ENCODE assay signal across 9 cellular contexts in the genomic region with DNA sequence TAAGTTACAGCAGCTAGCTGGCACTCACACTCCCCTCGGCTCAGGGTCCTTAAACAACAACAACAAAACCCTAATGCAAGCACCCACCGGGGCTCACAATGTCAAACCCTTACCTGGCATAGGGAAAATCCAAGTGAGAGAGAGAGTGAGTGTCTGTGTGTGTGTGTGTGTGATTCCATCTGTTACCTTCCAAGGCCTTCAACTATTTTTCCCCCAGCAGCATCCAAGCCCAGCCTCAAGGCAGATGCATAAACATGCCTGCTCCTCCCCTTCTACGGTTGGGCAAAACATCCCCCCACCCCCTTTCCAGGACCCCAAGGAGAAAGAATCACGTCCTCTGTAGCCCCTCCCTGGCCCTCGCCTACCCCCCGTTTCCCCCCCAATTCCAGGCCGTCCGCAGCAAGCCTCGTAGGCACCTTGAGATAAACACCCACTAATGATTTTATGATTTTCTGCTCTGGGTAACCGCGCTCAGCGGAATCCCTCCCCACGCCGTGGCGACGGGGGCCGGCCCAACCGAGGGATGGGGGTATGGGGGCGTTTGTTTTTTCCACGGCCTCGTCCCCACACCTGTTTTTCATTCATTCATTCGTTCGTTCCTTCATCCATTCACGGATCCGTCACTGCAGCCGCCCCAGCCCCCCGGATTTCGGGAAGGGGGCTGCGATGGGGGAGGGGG. TPM values are rescaled to one million over a fixed set of nuclear protein-coding genes. Genes with fewer than 3 reads are reported as not detected.
DNase-seq lines count a peak whose midpoint lies in the region; ATAC-seq and TF ChIP-seq lines count a peak whose summit lies in the region.
"Not testable (repeated sequence)": the region's sequence is repeated elsewhere in the genome, so short reads cannot be mapped to it uniquely, and the experiment has no call there.
"Had no signal": no experiment of that assay in that cellular context is flagged by ENCODE, and none has a peak within 500 bp of the region (broad histone marks: within the 10 kb centered on the region; RNA-seq: fewer than 3 reads in every experiment).

No MANE protein-coding gene starts in this region.

- H3K4me1 ChIP-seq in BLaER1 treated with 17β-estradiol and CSF1 and Interleukin-3, amounts not matched to agents 10 nM and 100 nM = peaks cover 10 to 31% (median 24%) of the 10 kb centered on the region in 10 experiments
- H3K4me1 ChIP-seq in OCI-LY7 (ENCODE audit: insufficient read depth, low read length, poor library complexity, severe bottlenecking) (peaks cover 16% of the 10 kb centered on the region), neuron (ENCODE audit: insufficient read depth, low read length) (peaks cover 16% of the 10 kb centered on the region)
- H3K4me1 ChIP-seq in iPS-15b (ENCODE audit: control insufficient read depth, insufficient read depth, low read length) = not testable (repeated sequence)

- POLR2A ChIA-PET in OCI-LY7 (lab: Charles Lee) = not testable (repeated sequence)

- CTCF ChIA-PET in OCI-LY7 (lab: Charles Lee; ENCODE audit: unreplicated experiment) = not testable (repeated sequence)

- peak overlapping the region; percentile 67 to 87 (median 77) for H3K4me2 ChIP-seq in BLaER1 treated with 17β-estradiol and CSF1 and Interleukin-3, amounts not matched to agents 10 nM and 100 nM
- H3K4me2 ChIP-seq in OCI-LY7 (ENCODE audit: low read length) = peak overlapping the region; percentile 66

- not testable (repeated sequence) for H3K27me3 ChIP-seq in BLaER1 treated with 17β-estradiol and CSF1 and Interleukin-3, amounts not matched to agents 10 nM and 100 nM; iPS-15b (ENCODE audit: control insufficient read depth, insufficient read depth, low read length); neuron (ENCODE audit: insufficient read depth, low read length)

- H3K79me2 ChIP-seq in OCI-LY7 (ENCODE audit: insufficient read depth, low read depth, low read length) = not testable (repeated sequence)

- H3K27me3 Mint-ChIP-seq in IgD-negative memory B cell; activated T-helper 17 cell treated with anti-CD3 and anti-CD28 coated beads, Interleukin-2, amount 50 U/mL, for 72 hours: not testable (repeated sequence)

- peak overlapping the region in 10 of 11 experiments; percentile 29 to 85 (median 56); a peak in 11 of 22 replicates for H3K9ac ChIP-seq in BLaER1 treated with 17β-estradiol and CSF1 and Interleukin-3, amounts not matched to agents 10 nM and 100 nM
- not testable (repeated sequence) for H3K9ac ChIP-seq in iPS-15b (ENCODE audit: low read depth, low read length)

- not testable (repeated sequence) for H3K36me3 Mint-ChIP-seq in IgD-negative memory B cell; activated T-helper 17 cell treated with anti-CD3 and anti-CD28 coated beads, Interleukin-2, amount 50 U/mL, for 72 hours (ENCODE audit: low read depth)

- ATAC-seq in activated T-helper 17 cell treated with anti-CD3 and anti-CD28 coated beads, Interleukin-2, amount 50 U/mL, for 72 hours (replicated peaks); stimulated activated naive CD8-positive, alpha-beta T cell treated with anti-CD3 and anti-CD28 coated beads, Interleukin-15, Interleukin-2, amounts not matched to agents 100 U/mL and 50 U/mL, for 24 hours: not testable (repeated sequence)

- DNase-seq in OCI-LY7 (ENCODE audit: low spot score); coronary artery (ENCODE audit: low spot score): not testable (repeated sequence)
- peak; percentile 13 for DNase-seq in stimulated activated naive CD8-positive, alpha-beta T cell treated with anti-CD3 and anti-CD28 coated beads, Interleukin-15, Interleukin-2, amounts not matched to agents 100 U/mL and 50 U/mL, for 24 hours

- H3K27ac ChIP-seq in BLaER1 treated with 17β-estradiol and CSF1 and Interleukin-3, amounts not matched to agents 10 nM and 100 nM; OCI-LY7 (ENCODE audit: low read depth, low read length, poor library complexity, severe bottlenecking): not testable (repeated sequence)
- peak overlapping the region in 1 of 2 donors; percentile 79 for H3K27ac ChIP-seq in coronary artery

- BruUV-seq in OCI-LY7 (replicated peaks; lab: Mats Ljungman, UMichigan) = not testable (repeated sequence)

- H3K27ac Mint-ChIP-seq in IgD-negative memory B cell = peak overlapping the region in 2 of 3 donors; percentile 53 to 65
- H3K27ac Mint-ChIP-seq in activated T-helper 17 cell treated with anti-CD3 and anti-CD28 coated beads, Interleukin-2, amount 50 U/mL, for 72 hours = peak overlapping the region; percentile 66

- H2AFZ ChIP-seq in OCI-LY7 (ENCODE audit: low read length); neuron (ENCODE audit: low read depth, low read length): not testable (repeated sequence)

- intact Hi-C loops in OCI-LY7 (cut with micrococcal nuclease; ENCODE audit: unreplicated experiment) = not testable (repeated sequence)

- not testable (repeated sequence) for H3K9me3 Mint-ChIP-seq in IgD-negative memory B cell; activated T-helper 17 cell treated with anti-CD3 and anti-CD28 coated beads, Interleukin-2, amount 50 U/mL, for 72 hours

- H3K9me2 ChIP-seq in OCI-LY7 (ENCODE audit: insufficient read depth, low read length) = not testable (repeated sequence)

- H3K9me3 ChIP-seq in BLaER1 treated with 17β-estradiol and CSF1 and Interleukin-3, amounts not matched to agents 10 nM and 100 nM (replicated peaks in 1 of 11); OCI-LY7 (ENCODE audit: low read length); iPS-15b (ENCODE audit: control insufficient read depth, insufficient read depth, low read length); neuron (ENCODE audit: low read length): not testable (repeated sequence)

- TF ChIP-seq CTCF in OCI-LY7 (conservative IDR thresholded peaks at IDR 0.05; ENCODE audit: low read length); coronary artery (IDR thresholded peaks at IDR 0.05): not testable (repeated sequence)

- H4K20me1 ChIP-seq in BLaER1 treated with 17β-estradiol and CSF1 and Interleukin-3, amounts not matched to agents 10 nM and 100 nM = peaks cover 0 to 48% (median 38%) of the 10 kb centered on the region in 11 experiments; a peak in 17 of 22 replicates
- not testable (repeated sequence) for H4K20me1 ChIP-seq in OCI-LY7 (ENCODE audit: insufficient read depth, low read length)

- peaks cover 4 to 26% (median 14%) of the 10 kb centered on the region in 3 donors for H3K4me1 Mint-ChIP-seq in IgD-negative memory B cell
- H3K4me1 Mint-ChIP-seq in activated T-helper 17 cell treated with anti-CD3 and anti-CD28 coated beads, Interleukin-2, amount 50 U/mL, for 72 hours = not testable (repeated sequence)

- not testable (repeated sequence) for H3K36me3 ChIP-seq in BLaER1 treated with 17β-estradiol and CSF1 and Interleukin-3, amounts not matched to agents 10 nM and 100 nM; OCI-LY7 (ENCODE audit: insufficient read depth, low read length); iPS-15b (ENCODE audit: control insufficient read depth, insufficient read depth, low read length); neuron (ENCODE audit: insufficient read depth, low read length)

- H3K4me3 Mint-ChIP-seq in IgD-negative memory B cell = peak overlapping the region; percentile 82 to 92 (median 89)
- peak overlapping the region; percentile 71 for H3K4me3 Mint-ChIP-seq in activated T-helper 17 cell treated with anti-CD3 and anti-CD28 coated beads, Interleukin-2, amount 50 U/mL, for 72 hours

- peak overlapping the region; percentile 82 to 92 (median 89); a peak in 19 of 20 replicates for H3K4me3 ChIP-seq in BLaER1 treated with 17β-estradiol and CSF1 and Interleukin-3, amounts not matched to agents 10 nM and 100 nM
- H3K4me3 ChIP-seq in OCI-LY7 (ENCODE audit: low read depth, low read length, poor library complexity, severe bottlenecking) (peak overlapping the region; percentile 77), coronary artery (peak overlapping the region; percentile 91), iPS-15b (ENCODE audit: low read depth, low read length) (peak overlapping the region; percentile 55), neuron (ENCODE audit: low read length) (peak overlapping the region; percentile 91)

RNA-seq across cellular contexts. Expression of gene SPDYE3, which starts 36.4 kb away (rescaled TPM):
- 9.9 TPM for polyA plus RNA-seq in IgD-negative memory B cell
- not detected in 2 replicates for total RNA-seq in OCI-LY7 (2014; rRNA removed; shearing (Covaris generic))
- not detected in 2 replicates for total RNA-seq in OCI-LY7 (2022)
- not detected for total RNA-seq in activated T-helper 17 cell treated with anti-CD3 and anti-CD28 coated beads, Interleukin-2, amount 50 U/mL, for 72 hours
- total RNA-seq: liver had no signal

RNA-seq across cellular contexts. Expression of gene PVRIG, which starts 51.3 kb away (rescaled TPM):
- 94.5 TPM for polyA plus RNA-seq in IgD-negative memory B cell
- total RNA-seq in OCI-LY7 (2014; rRNA removed; shearing (Covaris generic)) = 61.5 and 83.3 TPM in 2 replicates
- total RNA-seq in OCI-LY7 (2022) = 86.6 and 99.4 TPM in 2 replicates
- total RNA-seq in activated T-helper 17 cell treated with anti-CD3 and anti-CD28 coated beads, Interleukin-2, amount 50 U/mL, for 72 hours = 10 to 100 TPM; 16.1 to 28.5 TPM
